Comparison of ENCODE assay signal across 8 cellular contexts in the genomic region with DNA sequence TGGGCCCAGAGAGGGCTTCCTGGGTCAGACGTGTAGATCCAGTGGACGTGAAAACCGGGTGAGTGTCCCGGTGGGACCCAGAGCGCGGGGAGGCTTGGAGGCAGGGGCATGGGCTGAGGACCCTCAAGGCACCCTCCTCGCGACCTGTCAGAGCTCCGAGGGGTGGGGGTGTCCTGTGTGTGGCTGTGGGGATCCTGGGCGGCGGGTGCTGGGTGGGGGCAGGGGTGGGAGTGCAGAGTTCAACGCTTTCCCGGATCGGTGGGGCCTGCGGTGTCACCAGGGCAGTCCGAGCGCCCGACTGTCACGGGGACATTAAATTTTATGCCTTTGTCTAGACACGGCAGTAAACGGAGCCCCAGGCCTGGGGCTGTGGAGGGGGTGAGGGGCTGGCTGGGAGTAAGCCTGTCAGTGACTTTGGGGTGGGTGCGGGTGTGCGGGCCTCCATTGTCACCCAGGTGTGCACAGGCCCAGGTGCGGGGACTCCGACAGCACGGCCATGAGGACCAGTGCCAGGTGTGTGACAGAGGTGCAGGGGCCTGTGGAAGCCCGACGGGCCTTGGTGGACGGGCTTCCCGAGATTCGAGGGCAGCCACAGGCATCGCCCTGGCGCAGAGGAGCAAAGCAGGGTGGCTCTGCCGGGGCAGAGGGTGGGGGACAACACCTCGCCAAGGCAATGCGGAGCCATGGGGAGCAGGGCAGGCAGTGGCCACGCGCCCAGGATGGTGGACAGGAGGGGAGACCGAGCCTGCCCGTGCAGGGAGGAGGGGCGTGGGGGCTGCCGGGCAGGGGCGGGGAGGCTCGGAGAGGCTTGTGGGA. TPM values are rescaled to one million over a fixed set of nuclear protein-coding genes. Genes with fewer than 3 reads are reported as not detected.
A peak's percentile ranks its signal among the peaks of the same experiment; 100 is the strongest.
DNase-seq lines count a peak whose midpoint lies in the region; ATAC-seq and TF ChIP-seq lines count a peak whose summit lies in the region.

No MANE protein-coding gene starts in this region.

- H3K4me3 ChIP-seq in AG04450 (ENCODE audit: low read depth, low read length) = peak overlapping the region; percentile 59
- H3K4me3 ChIP-seq in Karpas-422 (ENCODE audit: low read length) = peak overlapping the region; percentile 61
- H3K4me3 ChIP-seq in muscle layer of colon (ENCODE audit: low read depth in 1 of 2, low read length in 2 of 2) = peak overlapping the region; percentile 50 to 66

- H3K4me2 ChIP-seq in Karpas-422 (ENCODE audit: low read depth, low read length, poor library complexity, severe bottlenecking) = peak overlapping the region; percentile 67

- H3K36me3 ChIP-seq in Karpas-422 (ENCODE audit: insufficient read depth, low read length) = no peaks in the 10 kb centered on the region
- H3K36me3 ChIP-seq in muscle layer of colon (ENCODE audit: insufficient read depth, low read length) = no peaks in the 10 kb centered on the region

- no peak for DNase-seq in AG04450 (ENCODE audit: low read depth, low spot score)
- no peak for DNase-seq in Karpas-422
- DNase-seq in EL = no peak
- no peak for DNase-seq in putamen (ENCODE audit: low spot score)

- H3K27me3 ChIP-seq in AG04450 (ENCODE audit: control insufficient read depth, insufficient read depth, low read length) = peaks cover 3% of the 10 kb centered on the region
- H3K27me3 ChIP-seq in Karpas-422 (ENCODE audit: low read length) = no peaks in the 10 kb centered on the region
- H3K27me3 ChIP-seq in muscle layer of colon (ENCODE audit: control insufficient read depth in 1 of 2, insufficient read depth in 2 of 2, low read length in 2 of 2) = peaks cover 0 to 25% of the 10 kb centered on the region in 2 donors

- H3K9me3 ChIP-seq in AG04450 (ENCODE audit: control insufficient read depth, insufficient read depth, low read length) = peaks cover 3% of the 10 kb centered on the region; the same call in 1 of the 2 replicates
- no peaks in the 10 kb centered on the region for H3K9me3 ChIP-seq in Karpas-422 (ENCODE audit: low read length)
- H3K9me3 ChIP-seq in muscle layer of colon (ENCODE audit: low read length) = no peaks in the 10 kb centered on the region

- H2AFZ ChIP-seq in Karpas-422 (ENCODE audit: low read length) = peak overlapping the region; percentile 73; the same call in 1 of the 2 replicates

- CTCF ChIA-PET in AG04450 (lab: Charles Lee) = interaction anchor here (1.0 to 2.1 kb wide), 9 partner anchors 9 to 157 kb away, joined by 3 to 13 read pairs (median 8); no protein-coding TSS in a partner anchor

- H3K9ac ChIP-seq in Karpas-422 (ENCODE audit: low read length) (peak overlapping the region; percentile 70), muscle layer of colon (ENCODE audit: low read length) (no peak overlapping the region)

- no peak for ATAC-seq in HG03280 (IDR thresholded peaks at IDR 0.05; ENCODE audit: unreplicated experiment)
- no peak for ATAC-seq in GM18519 (IDR thresholded peaks at IDR 0.05; ENCODE audit: low FRiP score, unreplicated experiment)

- H3K27ac ChIP-seq in AG04450 (ENCODE audit: low read depth, low read length) (no peak overlapping the region), Karpas-422 (ENCODE audit: low read length) (no peak overlapping the region), cingulate gyrus (ENCODE audit: low read depth, low read length) (peak overlapping the region; percentile 75), muscle layer of colon (ENCODE audit: low read depth, low read length) (peak overlapping the region; percentile 58)

- no peaks in the 10 kb centered on the region for H3K79me2 ChIP-seq in Karpas-422 (ENCODE audit: low read length)

- TF ChIP-seq CTCF in AG04450 (IDR thresholded peaks at IDR 0.05; ENCODE audit: low read depth, low read length) = no peak

- peaks cover 6% of the 10 kb centered on the region; the same call in 1 of the 2 replicates for H4K20me1 ChIP-seq in Karpas-422 (ENCODE audit: insufficient read depth, low read depth, low read length)

- POLR2A ChIA-PET in AG04450 (lab: Yijun Ruan, JAX) = no interaction called here

- no peaks in the 10 kb centered on the region for H3K9me2 ChIP-seq in Karpas-422 (replicated peaks; ENCODE audit: insufficient read depth, low read length)

- peaks cover 46% of the 10 kb centered on the region for H3K4me1 ChIP-seq in Karpas-422 (ENCODE audit: low read length)
- H3K4me1 ChIP-seq in muscle layer of colon (ENCODE audit: insufficient read depth, low read length) = peaks cover 4% of the 10 kb centered on the region

RNA-seq across cellular contexts. Expression of a gene that starts 1.2 kb away (rescaled TPM):
- 1.5 and 2.0 TPM in 2 replicates for polyA plus RNA-seq in AG04450 (2011; rRNA removed)
- polyA minus RNA-seq in AG04450 (2011; rRNA and poly(A)+ RNA removed) = 0.83 TPM in 2 replicates
- 0.18 TPM in 1 of 2 replicates, not detected in the other for total RNA-seq in Karpas-422 (2014; rRNA removed; shearing (Covaris generic); ENCODE audit: low replicate concordance)

RNA-seq across cellular contexts. Expression of a gene that starts 36.5 kb away (rescaled TPM):
- polyA plus RNA-seq in AG04450 (2011; rRNA removed) = 1.7 and 1.9 TPM in 2 replicates
- polyA minus RNA-seq in AG04450 (2011; rRNA and poly(A)+ RNA removed) = 0.22 and 0.64 TPM in 2 replicates
- total RNA-seq in Karpas-422 (2014; rRNA removed; shearing (Covaris generic); ENCODE audit: low replicate concordance) = 9.8 and 35.6 TPM in 2 replicates

RNA-seq across cellular contexts. Expression of a gene that starts 40.9 kb away (rescaled TPM):
- 0.74 and 0.86 TPM in 2 replicates for polyA plus RNA-seq in AG04450 (2011; rRNA removed)
- not detected in 2 replicates for polyA minus RNA-seq in AG04450 (2011; rRNA and poly(A)+ RNA removed)
- 140 and 285 TPM in 2 replicates for total RNA-seq in Karpas-422 (2014; rRNA removed; shearing (Covaris generic); ENCODE audit: low replicate concordance)

RNA-seq across cellular contexts. Expression of a gene that starts 53.0 kb away (rescaled TPM):
- polyA plus RNA-seq in AG04450 (2011; rRNA removed) = 28.2 and 43.8 TPM in 2 replicates
- polyA minus RNA-seq in AG04450 (2011; rRNA and poly(A)+ RNA removed) = 6.6 and 9.3 TPM in 2 replicates
- 0.45 TPM in 1 of 2 replicates, not detected in the other for total RNA-seq in Karpas-422 (2014; rRNA removed; shearing (Covaris generic); ENCODE audit: low replicate concordance)

Comparison
In these comparisons a context has a peak if more than half of its experiments do, and no peak if none do; other contexts are left out.
1. H3K27ac ChIP-seq: peak in cingulate gyrus (single experiment) and muscle layer of colon (single experiment); none in AG04450 (single experiment) and Karpas-422 (single experiment).
2. Peak in every context shown above with its lines, with median percentiles within 50 percentile points of each other: H3K4me3 ChIP-seq.